ENCODE assay signal across 8 cellular contexts in the genomic region with DNA sequence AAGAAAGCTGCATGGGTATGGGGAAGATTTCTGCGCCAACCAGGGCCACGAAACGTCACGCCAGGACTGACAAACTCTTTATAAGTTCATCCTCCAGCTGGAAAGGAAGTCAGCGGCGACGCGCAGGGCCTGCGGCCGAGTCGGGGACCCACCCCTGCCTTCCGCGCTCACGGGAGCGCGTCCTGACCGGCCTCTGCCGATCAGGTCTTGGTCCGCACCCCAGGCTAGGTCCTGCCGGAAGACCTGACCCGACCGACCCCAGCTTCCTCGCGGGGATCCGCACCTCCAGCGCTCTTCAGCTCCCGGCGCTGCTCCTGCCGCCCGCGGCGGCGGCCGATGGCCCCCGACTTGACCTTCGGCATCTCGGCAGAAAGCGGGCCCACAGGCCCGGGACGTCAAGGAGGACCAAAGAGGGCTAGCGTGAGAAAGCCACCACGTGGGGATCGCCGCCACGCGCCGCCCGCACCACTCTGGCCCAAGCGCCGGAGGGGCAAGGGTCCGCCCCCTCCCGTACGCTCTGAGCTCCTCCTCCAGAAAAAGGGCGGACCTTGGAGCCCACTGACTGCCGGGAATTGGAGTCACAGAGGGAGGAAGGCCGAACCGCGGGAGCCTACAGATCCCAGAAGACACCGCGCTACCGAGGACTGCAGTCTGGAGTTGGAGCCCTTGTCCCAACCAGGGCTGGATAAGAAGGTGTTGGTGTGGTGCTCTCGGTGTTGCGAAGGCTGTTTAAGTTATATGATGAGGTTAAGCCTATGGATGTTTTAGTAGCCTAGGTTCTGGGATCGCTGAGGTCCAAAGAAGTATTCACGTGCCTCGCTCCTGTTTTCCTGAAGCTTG. TPM values are rescaled to one million over a fixed set of nuclear protein-coding genes. Genes with fewer than 3 reads are reported as not detected.
DNase-seq lines count a peak whose midpoint lies in the region; ATAC-seq and TF ChIP-seq lines count a peak whose summit lies in the region.

DIMT1 (minus strand) TSS at position 495 of the 840 bp plus-strand sequence; CDS start at position 362, 133 bp downstream.

- peak within 1 kb of the TSS; percentile 69 to 94 for H4K8ac ChIP-seq in IMR-90 (ENCODE audit: low read depth in 2 of 2, low read length in 2 of 2)

- H3K14ac ChIP-seq in IMR-90 (replicated peaks; ENCODE audit: low read depth, low read length) = peak within 1 kb of the TSS; percentile 99

- POLR2A ChIA-PET in IMR-90 (lab: Charles Lee; ENCODE audit: unreplicated experiment) = interaction anchor here (0.6 to 1.4 kb wide), 3 partner anchors 9 to 26 kb away, joined by 4 to 7 read pairs (median 6); partner anchors contain the start of gene IPO11

- H4K91ac ChIP-seq in IMR-90 (ENCODE audit: insufficient read depth, low read depth, low read length) = peak within 1 kb of the TSS; percentile 67

- peaks cover 14 to 18% of the 10 kb centered on the region in 2 experiments for H3K79me1 ChIP-seq in IMR-90 (ENCODE audit: low read depth in 1 of 2, low read length in 2 of 2)

- no peaks in the 10 kb centered on the region for H3K9me3 ChIP-seq in IMR-90 (ENCODE audit: control insufficient read depth, insufficient read depth, low read length)

- no peak for TF ChIP-seq CTCF in IMR-90 (conservative IDR thresholded peaks at IDR 0.05; ENCODE audit: low read depth, low read length)

- H2BK20ac ChIP-seq in IMR-90 (ENCODE audit: low read depth, low read length) = 0 out of 2 replicates have a peak within 1 kb of the TSS, but pooled peaks have one; percentile 50

- in situ Hi-C loops in IMR-90 (cut with MboI; ENCODE audit: low sequenced_read_pairs) = no loop called here

- peak within 1 kb of the TSS; percentile 89 for H3K27ac ChIP-seq in IMR-90 (ENCODE audit: insufficient read depth, low read length)

- peak within 1 kb of the TSS; percentile 88 for H2BK120ac ChIP-seq in IMR-90 (ENCODE audit: low read depth, low read length)

- peak within 1 kb of the TSS; percentile 84 for H3K18ac ChIP-seq in IMR-90 (ENCODE audit: low read depth, low read length)

- peaks cover 3% of the 10 kb centered on the region for H4K20me1 ChIP-seq in IMR-90 (ENCODE audit: insufficient read depth, low read length)

- WGBS in IMR-90 (ENCODE audit: extremely low coverage in 2 of 2, insufficient read length in 1 of 2), 2 experiments = 1% methylated on average over 28 of the region's 66 CpGs; no CpG with 5 or more reads in 1 of the 2 experiments

- peak within 1 kb of the TSS; percentile 79 for H4K5ac ChIP-seq in IMR-90 (ENCODE audit: low read depth, low read length)

- H2BK15ac ChIP-seq in IMR-90 (ENCODE audit: low read depth, low read length) = peak within 1 kb of the TSS; percentile 64; the same call in 1 of the 3 replicates

- peak within 1 kb of the TSS; percentile 97 for H3K4ac ChIP-seq in IMR-90 (ENCODE audit: low read depth, low read length)

- H2AK5ac ChIP-seq in IMR-90 (ENCODE audit: low read depth, low read length) = peak within 1 kb of the TSS; percentile 69

- TF ChIP-seq POLR2A in IMR-90 (IDR thresholded peaks at IDR 0.05; ENCODE audit: low read depth, low read length) = peak; percentile 89

- peak; percentile 99 for DNase-seq in DMS 273 (lab: John Stamatoyannopoulos, UW; ENCODE audit: unreplicated experiment)
- peak; percentile 97 for DNase-seq in IMR-90
- DNase-seq in OCI-M1 (lab: John Stamatoyannopoulos, UW) = peak; percentile 99
- peak; percentile 90 for DNase-seq in activated T-cell treated with anti-CD3 and anti-CD28 coated beads for 24 hours (ENCODE audit: low read depth)
- peak; percentile 87 for DNase-seq in epidermal melanocyte (ENCODE audit: insufficient read length, low spot score)
- DNase-seq in middle frontal gyrus (ENCODE audit: extremely low spot score, low spot score) = peak; percentile 97
- DNase-seq in stimulated activated CD8-positive, alpha-beta memory T cell treated with anti-CD3 and anti-CD28 coated beads, Interleukin-2, amount 100 ng/mL, for 48 hours (ENCODE audit: low read depth in 2 of 2) = peak; percentile 83 to 91

- ATAC-seq in GM21528 (IDR thresholded peaks at IDR 0.05; ENCODE audit: low FRiP score, unreplicated experiment) (peak; percentile 97), IMR-90 (ENCODE audit: low read depth) (peak; percentile 99)

- no peak for TF ChIP-seq RAD21 in IMR-90 (IDR thresholded peaks at IDR 0.05; ENCODE audit: low read length)

- H3K23ac ChIP-seq in IMR-90 (ENCODE audit: low read depth, low read length) = peak within 1 kb of the TSS; percentile 95

- intact Hi-C loops in IMR-90 (cut with micrococcal nuclease) = no loop called here

- no TSS peak for BruUV-seq in IMR-90 (replicated peaks; lab: Mats Ljungman, UMichigan)

- H3K4me1 ChIP-seq in IMR-90 (ENCODE audit: control insufficient read depth, insufficient read depth, low read length) = peaks cover 2% of the 10 kb centered on the region; the same call in 1 of the 2 replicates

- no peaks in the 10 kb centered on the region; the same call in 1 of the 2 replicates for H3K36me3 ChIP-seq in IMR-90 (ENCODE audit: control insufficient read depth, insufficient read depth, low read length)

- H3K56ac ChIP-seq in IMR-90 (ENCODE audit: extremely low read depth, insufficient read depth, low read length) = peak within 1 kb of the TSS; percentile 93; the same call in 1 of the 2 replicates

- H3K4me2 ChIP-seq in IMR-90 (ENCODE audit: low read depth, low read length) = peak within 1 kb of the TSS; percentile 87

- H3K27me3 ChIP-seq in IMR-90 (ENCODE audit: control insufficient read depth, insufficient read depth, low read length) = no peaks in the 10 kb centered on the region

- peak within 1 kb of the TSS; percentile 71 for H3K4me3 ChIP-seq in IMR-90 (ENCODE audit: insufficient read depth, low read depth, low read length)

- H2BK5ac ChIP-seq in IMR-90 (ENCODE audit: low read depth, low read length, poor library complexity, severe bottlenecking) = peak within 1 kb of the TSS; percentile 91

- H2AK9ac ChIP-seq in IMR-90 (replicated peaks; ENCODE audit: low read depth, low read length, poor library complexity) = peak within 1 kb of the TSS; percentile 96

- CTCF ChIA-PET in IMR-90 (lab: Yijun Ruan, JAX) = interaction anchor here (0.6 kb wide), 1 partner anchor 51 kb away, joined by 3 read pairs; no protein-coding TSS in a partner anchor

- dilution Hi-C loops in IMR-90 (cut with HindIII; ENCODE audit: low sequenced_read_pairs, unreplicated experiment) = no loop called here

- no peaks in the 10 kb centered on the region; the same call in 1 of the 2 replicates for H3K9me1 ChIP-seq in IMR-90 (ENCODE audit: insufficient read depth, low read length)

- H2AFZ ChIP-seq in IMR-90 (replicated peaks; ENCODE audit: low read length, poor library complexity) = peak within 1 kb of the TSS; percentile 96

- peak within 1 kb of the TSS; percentile 89 for H3K9ac ChIP-seq in IMR-90 (ENCODE audit: low read depth, low read length)

TF ChIP-seq in IMR-90, 13 proteins besides CTCF, POLR2A, EP300 and RAD21:
- no peak for TF ChIP-seq RFX5 (IDR thresholded peaks at IDR 0.05; ENCODE audit: low read depth, low read length)
- no peak for TF ChIP-seq ELK1 (IDR thresholded peaks at IDR 0.05; ENCODE audit: borderline replicate concordance, low read depth, low read length)
- peak; percentile 99 for TF ChIP-seq MXI1 (IDR thresholded peaks at IDR 0.05; ENCODE audit: borderline replicate concordance, low read depth, low read length)
- TF ChIP-seq CHD1 (IDR thresholded peaks at IDR 0.05; ENCODE audit: low read depth, low read length) = no peak
- TF ChIP-seq USF2 (IDR thresholded peaks at IDR 0.05; ENCODE audit: low read depth, low read length) = peak; percentile 89
- TF ChIP-seq FOS (IDR thresholded peaks at IDR 0.05; ENCODE audit: low read depth, low read length) = no peak
- TF ChIP-seq MAZ (IDR thresholded peaks at IDR 0.05; ENCODE audit: borderline replicate concordance, low read depth, low read length) = peak; percentile 72; the same call in 1 of the 2 replicates
- TF ChIP-seq BHLHE40 (IDR thresholded peaks at IDR 0.05; ENCODE audit: low read depth, low read length) = peak; percentile 57
- no peak for TF ChIP-seq RCOR1 (IDR thresholded peaks at IDR 0.05; ENCODE audit: insufficient replicate concordance, low read length)
- TF ChIP-seq NFE2L2 (IDR thresholded peaks at IDR 0.05; ENCODE audit: low read depth, low read length) = no peak
- no peak for TF ChIP-seq MAFK (IDR thresholded peaks at IDR 0.05; ENCODE audit: low read depth, low read length)

RNA-seq across cellular contexts. Expression of gene DIMT1, which starts in this region (rescaled TPM):
- 45.3 and 46.4 TPM in 2 replicates for total RNA-seq in IMR-90 (2012; rRNA removed)
- 22.3 and 27.5 TPM in 2 replicates for polyA plus RNA-seq in IMR-90 (2012; rRNA removed)
- 9.4 and 12.3 TPM in 2 replicates for polyA plus RNA-seq in IMR-90 (2012; cell fraction: cytosol; rRNA removed)
- polyA plus RNA-seq in IMR-90 (2012; cell fraction: nucleus; rRNA removed; ENCODE audit: low replicate concordance) = 7.8 and 18.5 TPM in 2 replicates

Comparison
In these comparisons a context has a peak if more than half of its experiments do, and no peak if none do; other contexts are left out.
1. Peak in every context shown above with its lines: DNase-seq, ATAC-seq, H3K4me3 ChIP-seq and H3K27ac ChIP-seq.